Comparison of ENCODE assay signal across 1 cellular context in the genomic region with DNA sequence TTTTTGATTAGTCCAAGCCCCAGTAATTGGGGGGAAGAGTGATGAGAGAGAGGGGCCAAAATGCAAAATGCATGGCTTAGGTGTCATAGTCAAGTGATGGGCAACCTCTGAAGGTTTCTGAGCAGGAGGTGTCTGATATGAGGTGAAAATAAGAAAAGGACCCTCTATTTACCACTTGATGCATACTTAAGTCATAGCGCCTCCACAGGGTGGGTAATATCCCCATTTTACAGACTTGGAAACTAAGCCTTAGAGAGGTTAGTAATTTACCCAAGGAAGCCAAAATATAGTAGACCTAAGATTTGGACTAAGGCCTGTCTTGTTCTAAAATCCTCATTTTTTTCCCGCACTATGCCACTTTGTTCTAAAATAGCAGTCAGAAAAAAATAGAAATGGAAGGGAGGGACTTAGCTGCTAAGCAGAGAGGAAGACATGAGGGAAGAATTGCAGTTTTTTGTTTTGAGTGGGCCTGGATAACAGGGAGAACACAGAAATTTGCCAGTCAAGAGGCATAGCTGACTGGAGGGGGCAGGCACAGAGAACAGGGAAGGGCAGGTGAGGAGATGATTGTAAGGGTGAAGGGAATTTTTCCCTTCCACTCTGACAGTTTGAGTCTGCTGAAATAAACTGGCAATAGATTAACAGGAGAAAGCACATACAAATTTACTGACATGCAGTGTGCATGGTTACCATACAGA.
TF ChIP-seq lines count a peak whose summit lies in the region.

No MANE protein-coding gene starts in this region.

TF ChIP-seq in H1, 55 proteins besides CTCF, POLR2A, EP300 and RAD21:
- TF ChIP-seq EZH2 (IDR thresholded peaks at IDR 0.05; ENCODE audit: low read depth, low read length, severe bottlenecking) (no peak), KDM1A (IDR thresholded peaks at IDR 0.05; ENCODE audit: borderline replicate concordance, low read length) (0 out of 2 replicates have a peak, but pooled peaks have one; percentile 27)
